In genomic region chr7:100829150-100829716, GRCh38 we compare ENCODE assay signal across 10 cellular contexts. TPM values are rescaled to one million over a fixed set of nuclear protein-coding genes. Genes with fewer than 3 reads are reported as not detected.
DNase-seq lines count a peak whose midpoint lies in the region; ATAC-seq and TF ChIP-seq lines count a peak whose summit lies in the region.
"Had no signal": no experiment of that assay in that cellular context is flagged by ENCODE, and none has a peak within 500 bp of the region (broad histone marks: within the 10 kb centered on the region; RNA-seq: fewer than 3 reads in every experiment).

No MANE protein-coding gene starts in this region.

- TF ChIP-seq CTCF in liver (IDR thresholded peaks at IDR 0.05; ENCODE audit: low read depth, low read length, missing input control), result no peak
- TF ChIP-seq CTCF in vagina (IDR thresholded peaks at IDR 0.05), result no peak

- peak overlapping the region; percentile 59 to 87 for H3K27ac ChIP-seq in liver (ENCODE audit: low read depth in 1 of 2, low read length in 2 of 2)
- peak overlapping the region; percentile 45 for H3K27ac ChIP-seq in vagina

- H3K9me3 ChIP-seq in liver (ENCODE audit: control insufficient read depth in 4 of 4, low read length in 3 of 4), result no peaks in the 10 kb centered on the region
- H3K9me3 ChIP-seq in vagina, result no peaks in the 10 kb centered on the region

- no peak for TF ChIP-seq POLR2A in vagina (IDR thresholded peaks at IDR 0.05)

- peaks cover 19% of the 10 kb centered on the region for H3K4me1 Mint-ChIP-seq in activated naive CD4-positive, alpha-beta T cell treated with anti-CD3 and anti-CD28 coated beads, Interleukin-2, amount 50 U/mL, for 24 hours

- no peak overlapping the region for H3K4me3 Mint-ChIP-seq in activated naive CD4-positive, alpha-beta T cell treated with anti-CD3 and anti-CD28 coated beads, Interleukin-2, amount 50 U/mL, for 24 hours

- peaks cover 25% of the 10 kb centered on the region for H3K27me3 Mint-ChIP-seq in activated naive CD4-positive, alpha-beta T cell treated with anti-CD3 and anti-CD28 coated beads, Interleukin-2, amount 50 U/mL, for 24 hours

- H3K4me1 ChIP-seq in liver (ENCODE audit: control insufficient read depth in 4 of 4, insufficient read depth in 4 of 4, low read length in 3 of 4) (peaks cover 19 to 71% (median 48%) of the 10 kb centered on the region in 4 donors), vagina (peaks cover 27% of the 10 kb centered on the region)

- ATAC-seq in GM21381 (IDR thresholded peaks at IDR 0.05; ENCODE audit: unreplicated experiment), result no peak

- peak in 1 of 2 donors; percentile 12 for TF ChIP-seq RAD21 in liver (IDR thresholded peaks at IDR 0.05)

- intact Hi-C loops in vagina (cut with DNase I), result no loop called here

- no peak for DNase-seq in activated naive CD4-positive, alpha-beta T cell (lab: John Stamatoyannopoulos, UW)
- DNase-seq in vagina (ENCODE audit: extremely low spot score in 2 of 2) (no peak), GM19240 (ENCODE audit: insufficient read length, low spot score) (no peak)
- DNase-seq: 8988T; activated CD4-positive, alpha-beta T cell treated with anti-CD3 and anti-CD28 coated beads for 48 hours; NCI-H187 treated with DMSO at 0.1 percent for 48 hours; stimulated activated CD4-positive, alpha-beta T cell treated with anti-CD3 and anti-CD28 coated beads, Interleukin-1b, Interleukin-23, amount 100 ng/mL, for 48 hours had no signal

- H3K9me3 Mint-ChIP-seq in activated naive CD4-positive, alpha-beta T cell treated with anti-CD3 and anti-CD28 coated beads, Interleukin-2, amount 50 U/mL, for 24 hours, result no peaks in the 10 kb centered on the region

- H3K27ac Mint-ChIP-seq in activated naive CD4-positive, alpha-beta T cell treated with anti-CD3 and anti-CD28 coated beads, Interleukin-2, amount 50 U/mL, for 24 hours, result peak overlapping the region; percentile 23

- H3K27me3 ChIP-seq in liver (ENCODE audit: control insufficient read depth in 4 of 4, insufficient read depth in 4 of 4, low read length in 3 of 4), result no peaks in the 10 kb centered on the region
- no peaks in the 10 kb centered on the region for H3K27me3 ChIP-seq in vagina

- no peaks in the 10 kb centered on the region for H3K36me3 ChIP-seq in liver (ENCODE audit: control insufficient read depth in 4 of 4, insufficient read depth in 3 of 4, low read depth in 1 of 4, low read length in 3 of 4)
- H3K36me3 ChIP-seq in vagina, result peaks cover 0 to under 1% of the 10 kb centered on the region in 2 donors

- H3K4me3 ChIP-seq in liver (ENCODE audit: low read depth in 1 of 3, low read length in 3 of 3), result no peak overlapping the region
- no peak overlapping the region for H3K4me3 ChIP-seq in vagina

- H3K36me3 Mint-ChIP-seq in activated naive CD4-positive, alpha-beta T cell treated with anti-CD3 and anti-CD28 coated beads, Interleukin-2, amount 50 U/mL, for 24 hours, result peaks cover 2% of the 10 kb centered on the region

- 24% methylated on average over 20 of the region's 20 CpGs for WGBS in liver

- H3K9ac ChIP-seq in liver (ENCODE audit: low read depth in 1 of 2, low read length in 2 of 2), result no peak overlapping the region

TF ChIP-seq in liver, 16 proteins besides CTCF, POLR2A, EP300 and RAD21:
- no peak for TF ChIP-seq HNF4G (IDR thresholded peaks at IDR 0.05)
- peak; percentile 41 to 61 for TF ChIP-seq HNF4A (conservative IDR thresholded peaks at IDR 0.05)
- no peak for TF ChIP-seq FOXA1 (IDR thresholded peaks at IDR 0.05)
- no peak for TF ChIP-seq FOXA2 (IDR thresholded peaks at IDR 0.05)
- no peak for TF ChIP-seq GABPA (IDR thresholded peaks at IDR 0.05 in 1 of 2, conservative IDR thresholded peaks at IDR 0.05 in 1 of 2)
- TF ChIP-seq, protein P1, sequence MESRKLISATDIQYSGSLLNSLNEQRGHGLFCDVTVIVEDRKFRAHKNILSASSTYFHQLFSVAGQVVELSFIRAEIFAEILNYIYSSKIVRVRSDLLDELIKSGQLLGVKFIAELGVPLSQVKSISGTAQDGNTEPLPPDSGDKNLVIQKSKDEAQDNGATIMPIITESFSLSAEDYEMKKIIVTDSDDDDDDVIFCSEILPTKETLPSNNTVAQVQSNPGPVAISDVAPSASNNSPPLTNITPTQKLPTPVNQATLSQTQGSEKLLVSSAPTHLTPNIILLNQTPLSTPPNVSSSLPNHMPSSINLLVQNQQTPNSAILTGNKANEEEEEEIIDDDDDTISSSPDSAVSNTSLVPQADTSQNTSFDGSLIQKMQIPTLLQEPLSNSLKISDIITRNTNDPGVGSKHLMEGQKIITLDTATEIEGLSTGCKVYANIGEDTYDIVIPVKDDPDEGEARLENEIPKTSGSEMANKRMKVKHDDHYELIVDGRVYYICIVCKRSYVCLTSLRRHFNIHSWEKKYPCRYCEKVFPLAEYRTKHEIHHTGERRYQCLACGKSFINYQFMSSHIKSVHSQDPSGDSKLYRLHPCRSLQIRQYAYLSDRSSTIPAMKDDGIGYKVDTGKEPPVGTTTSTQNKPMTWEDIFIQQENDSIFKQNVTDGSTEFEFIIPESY (IDR thresholded peaks at IDR 0.05), result no peak
- no peak for TF ChIP-seq YY1 (IDR thresholded peaks at IDR 0.05)
- no peak for TF ChIP-seq TAF1 (conservative IDR thresholded peaks at IDR 0.05)
- TF ChIP-seq, protein P2, sequence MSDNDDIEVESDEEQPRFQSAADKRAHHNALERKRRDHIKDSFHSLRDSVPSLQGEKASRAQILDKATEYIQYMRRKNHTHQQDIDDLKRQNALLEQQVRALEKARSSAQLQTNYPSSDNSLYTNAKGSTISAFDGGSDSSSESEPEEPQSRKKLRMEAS (IDR thresholded peaks at IDR 0.05), result peak; percentile 29
- peak; percentile 100 for TF ChIP-seq NR2F2 (IDR thresholded peaks at IDR 0.05)
- peak in 1 of 2 donors; percentile 10 for TF ChIP-seq EGR1 (IDR thresholded peaks at IDR 0.05; ENCODE audit: low read depth in 2 of 2)
- no peak for TF ChIP-seq ATF3 (IDR thresholded peaks at IDR 0.05)
- peak; percentile 32 for TF ChIP-seq REST (IDR thresholded peaks at IDR 0.05)
- peak; percentile 38 to 82 for TF ChIP-seq RXRA (IDR thresholded peaks at IDR 0.05)
- TF ChIP-seq SP1 (IDR thresholded peaks at IDR 0.05), result peak; percentile 47
- peak in 1 of 2 donors; percentile 19 for TF ChIP-seq JUND (IDR thresholded peaks at IDR 0.05)

RNA-seq across cellular contexts. Expression of gene EPHB4, which starts 1.9 kb away (rescaled TPM):
- total RNA-seq in liver (10 to 100 TPM; 48.6 to 53.0 TPM), vagina (72.4 TPM)
- 10 to 100 TPM; 14.4 to 51.3 TPM for polyA plus RNA-seq in liver

RNA-seq across cellular contexts. Expression of gene SLC12A9, which starts 23.3 kb away (rescaled TPM):
- total RNA-seq in liver, result 10 to 100 TPM; 10.5 to 17.2 TPM
- 1 to 10 TPM; 1.8 to 8.4 TPM for polyA plus RNA-seq in liver
- 15.7 TPM for total RNA-seq in vagina

RNA-seq across cellular contexts. Expression of gene TRIP6, which starts 38.0 kb away (rescaled TPM):
- 10 to 100 TPM; 14.6 to 18.6 TPM for total RNA-seq in liver
- 10 to 100 TPM; 17.7 to 30.7 TPM for polyA plus RNA-seq in liver
- 52.1 TPM for total RNA-seq in vagina

RNA-seq across cellular contexts. Expression of gene SRRT, which starts 45.7 kb away (rescaled TPM):
- total RNA-seq in liver (10 to 100 TPM; 28.6 to 45.0 TPM), vagina (96.5 TPM)
- polyA plus RNA-seq in liver, result 10 to 100 TPM; 27.2 to 32.1 TPM
